In the genomic region with DNA sequence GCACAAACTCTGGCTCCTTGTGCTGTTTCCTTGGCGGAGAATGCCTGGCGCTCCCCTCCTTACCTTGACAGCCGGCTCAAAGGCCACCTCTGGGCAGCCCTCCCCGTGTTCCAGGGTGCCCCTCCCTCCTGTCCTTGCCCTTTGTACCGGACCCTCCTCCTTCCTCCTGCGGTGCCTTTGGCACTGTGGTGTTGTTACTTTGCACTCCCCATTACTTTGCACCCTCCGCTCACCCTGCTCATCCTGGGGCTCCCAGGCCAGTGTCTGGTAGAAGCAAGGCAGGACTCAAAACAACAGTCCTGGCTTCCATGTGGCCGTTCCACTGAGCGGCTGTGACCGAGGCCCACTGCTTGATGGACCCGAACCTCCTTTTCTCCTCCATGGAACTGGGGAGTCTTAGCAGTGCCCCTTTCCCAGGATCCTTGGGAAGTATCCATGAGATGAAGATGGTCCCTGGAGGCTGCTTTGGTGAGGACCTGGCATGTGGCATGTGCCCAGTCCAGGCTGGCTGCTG, we compare ENCODE assay signal across 1 cellular context.
TF ChIP-seq lines count a peak whose summit lies in the region.

No MANE protein-coding gene starts in this region.

TF ChIP-seq in HepG2, 621 proteins besides CTCF, POLR2A, EP300 and RAD21 (continued from another document and continues in another):
- TF ChIP-seq, protein P1, sequence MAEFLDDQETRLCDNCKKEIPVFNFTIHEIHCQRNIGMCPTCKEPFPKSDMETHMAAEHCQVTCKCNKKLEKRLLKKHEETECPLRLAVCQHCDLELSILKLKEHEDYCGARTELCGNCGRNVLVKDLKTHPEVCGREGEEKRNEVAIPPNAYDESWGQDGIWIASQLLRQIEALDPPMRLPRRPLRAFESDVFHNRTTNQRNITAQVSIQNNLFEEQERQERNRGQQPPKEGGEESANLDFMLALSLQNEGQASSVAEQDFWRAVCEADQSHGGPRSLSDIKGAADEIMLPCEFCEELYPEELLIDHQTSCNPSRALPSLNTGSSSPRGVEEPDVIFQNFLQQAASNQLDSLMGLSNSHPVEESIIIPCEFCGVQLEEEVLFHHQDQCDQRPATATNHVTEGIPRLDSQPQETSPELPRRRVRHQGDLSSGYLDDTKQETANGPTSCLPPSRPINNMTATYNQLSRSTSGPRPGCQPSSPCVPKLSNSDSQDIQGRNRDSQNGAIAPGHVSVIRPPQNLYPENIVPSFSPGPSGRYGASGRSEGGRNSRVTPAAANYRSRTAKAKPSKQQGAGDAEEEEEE (CRISPR knock-in tag; IDR thresholded peaks at IDR 0.05; ENCODE audit: borderline replicate concordance): no peak
- TF ChIP-seq KDM5B (CRISPR knock-in tag; IDR thresholded peaks at IDR 0.05; ENCODE audit: borderline replicate concordance) (peak; percentile 49; the same call in 1 of the 2 replicates), BRCA1 (CRISPR knock-in tag; IDR thresholded peaks at IDR 0.05) (no peak), ZSCAN31 (CRISPR knock-in tag; IDR thresholded peaks at IDR 0.05; ENCODE audit: low read depth) (peak; percentile 18; the same call in 1 of the 2 replicates), KDM1A (CRISPR knock-in tag; IDR thresholded peaks at IDR 0.05) (peak; percentile 86), NFKB2 (CRISPR knock-in tag; IDR thresholded peaks at IDR 0.05; ENCODE audit: borderline replicate concordance) (peak; percentile 44; the same call in 1 of the 2 replicates), HNF4A (CRISPR knock-in tag; IDR thresholded peaks at IDR 0.05) (peak; percentile 99), ZNF678 (CRISPR knock-in tag; IDR thresholded peaks at IDR 0.05) (no peak), MED1 (CRISPR knock-in tag; IDR thresholded peaks at IDR 0.05) (peak; percentile 67), TCF7 (IDR thresholded peaks at IDR 0.05; ENCODE audit: low read depth) (peak; percentile 50; the same call in 1 of the 2 replicates), SYNCRIP (IDR thresholded peaks at IDR 0.05; ENCODE audit: insufficient read depth, low read depth, low read length) (no peak), GATAD2A (CRISPR knock-in tag; IDR thresholded peaks at IDR 0.05) (peak; percentile 96), ZKSCAN1 (IDR thresholded peaks at IDR 0.05; ENCODE audit: low read length) (no peak), MED13 (CRISPR knock-in tag; IDR thresholded peaks at IDR 0.05) (no peak), HMG20B (CRISPR knock-in tag; conservative IDR thresholded peaks at IDR 0.05) (0 out of 2 replicates have a peak, but pooled peaks have one; percentile 56), FOXA1 (IDR thresholded peaks at IDR 0.05) (no peak), FOXA1 (CRISPR knock-in tag; IDR thresholded peaks at IDR 0.05) (peak; percentile 59), LCORL (IDR thresholded peaks at IDR 0.05) (no peak), LCORL (CRISPR knock-in tag; IDR thresholded peaks at IDR 0.05) (peak; percentile 69; the same call in 1 of the 2 replicates), FOXP1 (IDR thresholded peaks at IDR 0.05) (no peak), FOXP1 (CRISPR knock-in tag; IDR thresholded peaks at IDR 0.05) (peak; percentile 85), SMYD3 (CRISPR knock-in tag; IDR thresholded peaks at IDR 0.05) (no peak), MIXL1 (CRISPR knock-in tag; IDR thresholded peaks at IDR 0.05) (peak; percentile 67), ZNF883 (CRISPR knock-in tag; IDR thresholded peaks at IDR 0.05; ENCODE audit: not compliant biosample characterization) (peak; percentile 34), MYC (CRISPR knock-in tag; IDR thresholded peaks at IDR 0.05; ENCODE audit: borderline replicate concordance) (peak; percentile 61), KMT2A (CRISPR knock-in tag; IDR thresholded peaks at IDR 0.05) (peak; percentile 39; the same call in 1 of the 2 replicates), ZFY (CRISPR knock-in tag; IDR thresholded peaks at IDR 0.05) (no peak)
- TF ChIP-seq, protein P2, sequence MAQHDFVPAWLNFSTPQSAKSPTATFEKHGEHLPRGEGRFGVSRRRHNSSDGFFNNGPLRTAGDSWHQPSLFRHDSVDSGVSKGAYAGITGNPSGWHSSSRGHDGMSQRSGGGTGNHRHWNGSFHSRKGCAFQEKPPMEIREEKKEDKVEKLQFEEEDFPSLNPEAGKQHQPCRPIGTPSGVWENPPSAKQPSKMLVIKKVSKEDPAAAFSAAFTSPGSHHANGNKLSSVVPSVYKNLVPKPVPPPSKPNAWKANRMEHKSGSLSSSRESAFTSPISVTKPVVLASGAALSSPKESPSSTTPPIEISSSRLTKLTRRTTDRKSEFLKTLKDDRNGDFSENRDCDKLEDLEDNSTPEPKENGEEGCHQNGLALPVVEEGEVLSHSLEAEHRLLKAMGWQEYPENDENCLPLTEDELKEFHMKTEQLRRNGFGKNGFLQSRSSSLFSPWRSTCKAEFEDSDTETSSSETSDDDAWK (CRISPR knock-in tag; IDR thresholded peaks at IDR 0.05): no peak
- TF ChIP-seq, protein P3, sequence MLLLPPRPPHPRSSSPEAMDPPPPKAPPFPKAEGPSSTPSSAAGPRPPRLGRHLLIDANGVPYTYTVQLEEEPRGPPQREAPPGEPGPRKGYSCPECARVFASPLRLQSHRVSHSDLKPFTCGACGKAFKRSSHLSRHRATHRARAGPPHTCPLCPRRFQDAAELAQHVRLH (CRISPR knock-in tag; IDR thresholded peaks at IDR 0.05; ENCODE audit: borderline replicate concordance, low read depth): peak; percentile 89; the same call in 1 of the 2 replicates
- TF ChIP-seq, protein P4, sequence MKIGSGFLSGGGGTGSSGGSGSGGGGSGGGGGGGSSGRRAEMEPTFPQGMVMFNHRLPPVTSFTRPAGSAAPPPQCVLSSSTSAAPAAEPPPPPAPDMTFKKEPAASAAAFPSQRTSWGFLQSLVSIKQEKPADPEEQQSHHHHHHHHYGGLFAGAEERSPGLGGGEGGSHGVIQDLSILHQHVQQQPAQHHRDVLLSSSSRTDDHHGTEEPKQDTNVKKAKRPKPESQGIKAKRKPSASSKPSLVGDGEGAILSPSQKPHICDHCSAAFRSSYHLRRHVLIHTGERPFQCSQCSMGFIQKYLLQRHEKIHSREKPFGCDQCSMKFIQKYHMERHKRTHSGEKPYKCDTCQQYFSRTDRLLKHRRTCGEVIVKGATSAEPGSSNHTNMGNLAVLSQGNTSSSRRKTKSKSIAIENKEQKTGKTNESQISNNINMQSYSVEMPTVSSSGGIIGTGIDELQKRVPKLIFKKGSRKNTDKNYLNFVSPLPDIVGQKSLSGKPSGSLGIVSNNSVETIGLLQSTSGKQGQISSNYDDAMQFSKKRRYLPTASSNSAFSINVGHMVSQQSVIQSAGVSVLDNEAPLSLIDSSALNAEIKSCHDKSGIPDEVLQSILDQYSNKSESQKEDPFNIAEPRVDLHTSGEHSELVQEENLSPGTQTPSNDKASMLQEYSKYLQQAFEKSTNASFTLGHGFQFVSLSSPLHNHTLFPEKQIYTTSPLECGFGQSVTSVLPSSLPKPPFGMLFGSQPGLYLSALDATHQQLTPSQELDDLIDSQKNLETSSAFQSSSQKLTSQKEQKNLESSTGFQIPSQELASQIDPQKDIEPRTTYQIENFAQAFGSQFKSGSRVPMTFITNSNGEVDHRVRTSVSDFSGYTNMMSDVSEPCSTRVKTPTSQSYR (CRISPR knock-in tag; IDR thresholded peaks at IDR 0.05; ENCODE audit: borderline replicate concordance): peak; percentile 53; the same call in 1 of the 2 replicates
- TF ChIP-seq, protein P5, sequence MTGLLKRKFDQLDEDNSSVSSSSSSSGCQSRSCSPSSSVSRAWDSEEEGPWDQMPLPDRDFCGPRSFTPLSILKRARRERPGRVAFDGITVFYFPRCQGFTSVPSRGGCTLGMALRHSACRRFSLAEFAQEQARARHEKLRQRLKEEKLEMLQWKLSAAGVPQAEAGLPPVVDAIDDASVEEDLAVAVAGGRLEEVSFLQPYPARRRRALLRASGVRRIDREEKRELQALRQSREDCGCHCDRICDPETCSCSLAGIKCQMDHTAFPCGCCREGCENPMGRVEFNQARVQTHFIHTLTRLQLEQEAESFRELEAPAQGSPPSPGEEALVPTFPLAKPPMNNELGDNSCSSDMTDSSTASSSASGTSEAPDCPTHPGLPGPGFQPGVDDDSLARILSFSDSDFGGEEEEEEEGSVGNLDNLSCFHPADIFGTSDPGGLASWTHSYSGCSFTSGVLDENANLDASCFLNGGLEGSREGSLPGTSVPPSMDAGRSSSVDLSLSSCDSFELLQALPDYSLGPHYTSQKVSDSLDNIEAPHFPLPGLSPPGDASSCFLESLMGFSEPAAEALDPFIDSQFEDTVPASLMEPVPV (CRISPR knock-in tag; IDR thresholded peaks at IDR 0.05): no peak
- TF ChIP-seq, protein P6, sequence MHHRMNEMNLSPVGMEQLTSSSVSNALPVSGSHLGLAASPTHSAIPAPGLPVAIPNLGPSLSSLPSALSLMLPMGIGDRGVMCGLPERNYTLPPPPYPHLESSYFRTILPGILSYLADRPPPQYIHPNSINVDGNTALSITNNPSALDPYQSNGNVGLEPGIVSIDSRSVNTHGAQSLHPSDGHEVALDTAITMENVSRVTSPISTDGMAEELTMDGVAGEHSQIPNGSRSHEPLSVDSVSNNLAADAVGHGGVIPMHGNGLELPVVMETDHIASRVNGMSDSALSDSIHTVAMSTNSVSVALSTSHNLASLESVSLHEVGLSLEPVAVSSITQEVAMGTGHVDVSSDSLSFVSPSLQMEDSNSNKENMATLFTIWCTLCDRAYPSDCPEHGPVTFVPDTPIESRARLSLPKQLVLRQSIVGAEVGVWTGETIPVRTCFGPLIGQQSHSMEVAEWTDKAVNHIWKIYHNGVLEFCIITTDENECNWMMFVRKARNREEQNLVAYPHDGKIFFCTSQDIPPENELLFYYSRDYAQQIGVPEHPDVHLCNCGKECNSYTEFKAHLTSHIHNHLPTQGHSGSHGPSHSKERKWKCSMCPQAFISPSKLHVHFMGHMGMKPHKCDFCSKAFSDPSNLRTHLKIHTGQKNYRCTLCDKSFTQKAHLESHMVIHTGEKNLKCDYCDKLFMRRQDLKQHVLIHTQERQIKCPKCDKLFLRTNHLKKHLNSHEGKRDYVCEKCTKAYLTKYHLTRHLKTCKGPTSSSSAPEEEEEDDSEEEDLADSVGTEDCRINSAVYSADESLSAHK (CRISPR knock-in tag; IDR thresholded peaks at IDR 0.05; ENCODE audit: borderline replicate concordance): no peak
- TF ChIP-seq, protein P7, sequence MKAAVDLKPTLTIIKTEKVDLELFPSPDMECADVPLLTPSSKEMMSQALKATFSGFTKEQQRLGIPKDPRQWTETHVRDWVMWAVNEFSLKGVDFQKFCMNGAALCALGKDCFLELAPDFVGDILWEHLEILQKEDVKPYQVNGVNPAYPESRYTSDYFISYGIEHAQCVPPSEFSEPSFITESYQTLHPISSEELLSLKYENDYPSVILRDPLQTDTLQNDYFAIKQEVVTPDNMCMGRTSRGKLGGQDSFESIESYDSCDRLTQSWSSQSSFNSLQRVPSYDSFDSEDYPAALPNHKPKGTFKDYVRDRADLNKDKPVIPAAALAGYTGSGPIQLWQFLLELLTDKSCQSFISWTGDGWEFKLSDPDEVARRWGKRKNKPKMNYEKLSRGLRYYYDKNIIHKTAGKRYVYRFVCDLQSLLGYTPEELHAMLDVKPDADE (CRISPR knock-in tag; IDR thresholded peaks at IDR 0.05): no peak
- TF ChIP-seq, protein P8, sequence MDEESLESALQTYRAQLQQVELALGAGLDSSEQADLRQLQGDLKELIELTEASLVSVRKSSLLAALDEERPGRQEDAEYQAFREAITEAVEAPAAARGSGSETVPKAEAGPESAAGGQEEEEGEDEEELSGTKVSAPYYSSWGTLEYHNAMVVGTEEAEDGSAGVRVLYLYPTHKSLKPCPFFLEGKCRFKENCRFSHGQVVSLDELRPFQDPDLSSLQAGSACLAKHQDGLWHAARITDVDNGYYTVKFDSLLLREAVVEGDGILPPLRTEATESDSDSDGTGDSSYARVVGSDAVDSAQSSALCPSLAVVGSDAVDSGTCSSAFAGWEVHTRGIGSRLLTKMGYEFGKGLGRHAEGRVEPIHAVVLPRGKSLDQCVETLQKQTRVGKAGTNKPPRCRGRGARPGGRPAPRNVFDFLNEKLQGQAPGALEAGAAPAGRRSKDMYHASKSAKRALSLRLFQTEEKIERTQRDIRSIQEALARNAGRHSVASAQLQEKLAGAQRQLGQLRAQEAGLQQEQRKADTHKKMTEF (CRISPR knock-in tag; IDR thresholded peaks at IDR 0.05): peak; percentile 69; the same call in 1 of the 2 replicates
- TF ChIP-seq, protein P9, sequence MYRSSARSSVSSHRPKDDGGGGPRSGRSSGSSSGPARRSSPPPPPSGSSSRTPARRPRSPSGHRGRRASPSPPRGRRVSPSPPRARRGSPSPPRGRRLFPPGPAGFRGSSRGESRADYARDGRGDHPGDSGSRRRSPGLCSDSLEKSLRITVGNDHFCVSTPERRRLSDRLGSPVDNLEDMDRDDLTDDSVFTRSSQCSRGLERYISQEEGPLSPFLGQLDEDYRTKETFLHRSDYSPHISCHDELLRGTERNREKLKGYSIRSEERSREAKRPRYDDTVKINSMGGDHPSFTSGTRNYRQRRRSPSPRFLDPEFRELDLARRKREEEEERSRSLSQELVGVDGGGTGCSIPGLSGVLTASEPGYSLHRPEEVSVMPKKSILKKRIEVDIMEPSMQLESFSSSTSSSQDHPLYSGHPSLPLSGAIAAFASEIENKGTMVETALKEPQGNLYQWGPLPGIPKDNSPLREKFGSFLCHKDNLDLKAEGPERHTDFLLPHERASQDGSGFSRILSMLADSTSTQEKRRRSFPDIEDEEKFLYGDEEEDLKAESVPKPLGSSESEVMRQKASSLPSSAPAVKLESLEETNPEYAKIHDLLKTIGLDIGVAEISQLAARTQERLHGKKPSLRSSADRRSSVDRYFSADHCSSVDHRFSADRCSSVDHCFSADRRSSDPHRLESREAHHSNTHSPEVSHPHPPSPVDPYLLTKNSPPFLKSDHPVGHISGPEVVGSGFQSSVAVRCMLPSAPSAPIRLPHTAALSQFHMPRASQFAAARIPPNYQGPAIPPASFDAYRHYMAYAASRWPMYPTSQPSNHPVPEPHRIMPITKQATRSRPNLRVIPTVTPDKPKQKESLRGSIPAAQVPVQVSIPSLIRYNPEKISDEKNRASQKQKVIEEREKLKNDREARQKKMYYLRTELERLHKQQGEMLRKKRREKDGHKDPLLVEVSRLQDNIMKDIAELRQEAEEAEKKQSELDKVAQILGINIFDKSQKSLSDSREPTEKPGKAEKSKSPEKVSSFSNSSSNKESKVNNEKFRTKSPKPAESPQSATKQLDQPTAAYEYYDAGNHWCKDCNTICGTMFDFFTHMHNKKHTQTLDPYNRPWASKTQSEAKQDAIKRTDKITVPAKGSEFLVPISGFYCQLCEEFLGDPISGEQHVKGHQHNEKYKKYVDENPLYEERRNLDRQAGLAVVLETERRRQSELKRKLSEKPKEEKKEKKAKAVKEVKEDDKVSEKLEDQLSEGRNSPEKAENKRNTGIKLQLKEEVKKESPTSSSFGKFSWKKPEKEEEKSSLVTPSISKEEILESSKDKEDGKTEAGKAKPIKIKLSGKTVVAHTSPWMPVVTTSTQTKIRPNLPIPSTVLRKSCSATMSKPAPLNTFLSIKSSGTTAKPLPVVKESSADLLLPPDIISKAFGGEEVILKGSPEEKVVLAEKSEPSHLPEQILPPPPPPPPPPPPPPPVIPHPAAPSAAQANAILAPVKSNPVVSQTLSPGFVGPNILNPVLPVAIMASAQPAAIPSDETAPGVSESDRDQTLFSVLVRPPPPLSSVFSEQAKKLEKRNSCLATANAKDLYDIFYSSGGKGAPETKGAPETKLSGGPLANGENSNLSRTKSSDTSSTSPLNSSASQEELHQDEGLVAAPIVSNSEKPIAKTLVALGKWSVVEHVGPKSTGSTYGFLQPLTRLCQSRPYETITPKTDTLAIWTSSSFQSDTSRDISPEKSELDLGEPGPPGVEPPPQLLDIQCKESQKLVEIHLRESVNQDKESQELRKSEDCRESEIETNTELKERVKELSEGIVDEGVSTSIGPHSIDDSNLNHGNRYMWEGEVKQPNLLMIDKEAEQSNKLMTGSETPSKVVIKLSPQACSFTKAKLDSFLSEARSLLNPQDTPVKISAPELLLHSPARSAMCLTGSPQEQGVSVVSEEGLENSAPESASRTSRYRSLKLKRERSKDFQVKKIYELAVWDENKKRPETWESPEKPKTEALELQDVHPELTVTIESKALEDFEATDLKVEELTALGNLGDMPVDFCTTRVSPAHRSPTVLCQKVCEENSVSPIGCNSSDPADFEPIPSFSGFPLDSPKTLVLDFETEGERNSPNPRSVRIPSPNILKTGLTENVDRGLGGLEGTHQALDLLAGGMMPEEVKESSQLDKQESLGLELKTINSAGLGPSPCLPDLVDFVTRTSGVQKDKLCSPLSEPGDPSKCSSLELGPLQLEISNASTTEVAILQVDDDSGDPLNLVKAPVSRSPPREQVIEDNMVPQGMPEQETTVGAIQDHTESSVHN (CRISPR knock-in tag; IDR thresholded peaks at IDR 0.05): no peak
